ENCODE assay signal across 25 cellular contexts in the genomic region with DNA sequence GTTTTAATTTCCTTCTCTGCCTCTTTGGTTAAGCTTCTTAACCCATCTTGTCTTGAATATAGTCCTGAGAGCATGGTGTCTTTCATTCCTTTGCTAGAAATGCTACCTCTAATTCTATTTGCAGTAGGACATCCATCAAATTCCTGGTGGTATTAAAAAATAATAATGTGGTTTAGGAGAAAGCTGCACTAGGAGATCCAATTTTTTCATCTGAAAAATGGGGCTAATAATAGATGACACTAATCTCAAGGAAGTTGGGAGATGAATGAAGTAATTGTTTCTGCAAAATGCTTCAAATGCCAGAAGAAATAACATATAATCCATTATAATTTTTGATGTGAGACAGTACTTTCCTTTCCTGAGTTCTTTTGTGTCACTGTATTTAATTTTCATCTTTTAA.
"Had no signal": no experiment of that assay in that cellular context is flagged by ENCODE, and none has a peak within 500 bp of the region (broad histone marks: within the 10 kb centered on the region; RNA-seq: fewer than 3 reads in every experiment).

No MANE protein-coding gene starts in this region.

- ATAC-seq: foreskin keratinocyte, gastrocnemius medialis, heart right ventricle, left colon, left lobe of liver, left ventricle myocardium superior, lower lobe of right lung, mucosa of descending colon had no signal

- H3K36me3 Mint-ChIP-seq: mesothelial cell of epicardium had no signal

- DNase-seq: cerebellar nuclear complex; colonic mucosa; cortex of kidney; dorsolateral prefrontal cortex; effector CD4-positive, alpha-beta T cell; effector memory CD4-positive, alpha-beta T cell; foreskin keratinocyte; gastrocnemius medialis; glutamatergic neuron; head of caudate nucleus; heart right ventricle; hippocampal formation; islet precursor cell; kidney; kidney glomerular epithelial cell; left colon; left ventricle myocardium superior; lower lobe of right lung; mesenchymal stem cell; mucosa of descending colon had no signal

- H3K27ac Mint-ChIP-seq: dendritic cell treated with granulocyte-macrophage colony-stimulating factor and Interleukin-4, amounts not matched to agents 40 ng/mL and 50 ng/mL, for 4 days; mesothelial cell of epicardium had no signal

- H3K4me3 Mint-ChIP-seq: dendritic cell treated with granulocyte-macrophage colony-stimulating factor and Interleukin-4, amounts not matched to agents 40 ng/mL and 50 ng/mL, for 4 days; mesothelial cell of epicardium had no signal

- FAIRE-seq: endothelial cell of umbilical vein, kidney had no signal

- H3K27ac ChIP-seq: colonic mucosa, dorsolateral prefrontal cortex, esophagus muscularis mucosa, foreskin keratinocyte, gastrocnemius medialis, heart right ventricle, lower lobe of right lung had no signal

- H3K4me3 ChIP-seq: colonic mucosa, dorsolateral prefrontal cortex, esophagus muscularis mucosa, gastrocnemius medialis, heart right ventricle, lower lobe of right lung, mucosa of descending colon had no signal

- H3K4me1 ChIP-seq: colonic mucosa, esophagus muscularis mucosa, foreskin keratinocyte, gastrocnemius medialis, heart right ventricle, lower lobe of right lung had no signal

- H3K27me3 Mint-ChIP-seq: dendritic cell treated with granulocyte-macrophage colony-stimulating factor and Interleukin-4, amounts not matched to agents 40 ng/mL and 50 ng/mL, for 4 days had no signal

- H3K9me3 ChIP-seq: colonic mucosa, esophagus muscularis mucosa, gastrocnemius medialis, lower lobe of right lung, mucosa of descending colon had no signal

- H3K36me3 ChIP-seq: colonic mucosa, esophagus muscularis mucosa, gastrocnemius medialis, heart right ventricle, lower lobe of right lung had no signal

- H3K27me3 ChIP-seq: colonic mucosa, dorsolateral prefrontal cortex, esophagus muscularis mucosa, foreskin keratinocyte, gastrocnemius medialis, heart right ventricle had no signal

- H3K9me3 Mint-ChIP-seq: mesothelial cell of epicardium had no signal
